25 cellular contexts compared by ENCODE assay signal in genomic region chr7:78386520-78386919, GRCh38.
"Had no signal": no experiment of that assay in that cellular context is flagged by ENCODE, and none has a peak within 500 bp of the region (broad histone marks: within the 10 kb centered on the region; RNA-seq: fewer than 3 reads in every experiment).

No MANE protein-coding gene starts in this region.

- H3K4me3 ChIP-seq: adrenal gland, body of pancreas, coronary artery, dorsolateral prefrontal cortex, gastroesophageal sphincter had no signal

- H3K4me1 ChIP-seq: adrenal gland, body of pancreas, foreskin keratinocyte, gastroesophageal sphincter had no signal

- DNase-seq: activated CD4-positive, alpha-beta memory T cell treated with anti-CD3 and anti-CD28 coated beads for 36 hours; activated CD4-positive, alpha-beta T cell treated with anti-CD3 and anti-CD28 coated beads for 36 hours; activated CD4-positive, alpha-beta T cell treated with anti-CD3 and anti-CD28 coated beads, Interleukin-2, amount 10 ng/mL, durations not matched to agents 24 days and 14 days; activated CD4-positive, CD25-positive, alpha-beta regulatory T cell; activated CD4-positive, CD25-positive, alpha-beta regulatory T cell treated with anti-CD3 and anti-CD28 coated beads, Interleukin-2, amount 50 U/mL, for 72 hours; activated CD8-positive, alpha-beta memory T cell treated with anti-CD3 and anti-CD28 coated beads, Interleukin-2, amount 10 ng/mL, durations not matched to agents 7 days and 5 days; activated CD8-positive, alpha-beta memory T cell treated with anti-CD3 and anti-CD28 coated beads, Interleukin-2, amount 50 U/mL, for 4 hours; activated CD8-positive, alpha-beta T cell treated with anti-CD3 and anti-CD28 coated beads, Interleukin-2, amount 10 ng/mL, durations not matched to agents 7 days and 5 days; activated effector memory CD4-positive, alpha-beta T cell treated with anti-CD3 and anti-CD28 coated beads, Interleukin-2, amount 50 U/mL, for 16 hours; activated naive CD4-positive, alpha-beta T cell treated with anti-CD3 and anti-CD28 coated beads for 36 hours; activated naive CD8-positive, alpha-beta T cell treated with anti-CD3 and anti-CD28 coated beads for 36 hours; activated naive CD8-positive, alpha-beta T cell treated with anti-CD3 and anti-CD28 coated beads, Interleukin-2, amount 50 U/mL, for 24 hours; activated T-cell treated with anti-CD3 and anti-CD28 coated beads, Interleukin-2, amount 50 U/mL, for 1 hour; activated T-cell treated with anti-CD3 and anti-CD28 coated beads, Interleukin-2, amount 50 U/mL, for 48 hours; adrenal gland; amygdala; aorta; body of pancreas; dorsolateral prefrontal cortex; effector memory CD4-positive, alpha-beta T cell; foreskin keratinocyte; T-helper 2 cell had no signal

- H3K27me3 ChIP-seq: adrenal gland, body of pancreas, dorsolateral prefrontal cortex, foreskin keratinocyte, gastroesophageal sphincter had no signal

- ATAC-seq: activated CD4-positive, alpha-beta T cell treated with anti-CD3 and anti-CD28 coated beads for 36 hours; activated CD8-positive, alpha-beta memory T cell treated with anti-CD3 and anti-CD28 coated beads, Interleukin-2, amount 10 ng/mL, durations not matched to agents 7 days and 5 days; activated CD8-positive, alpha-beta T cell treated with anti-CD3 and anti-CD28 coated beads, Interleukin-2, amount 10 ng/mL, durations not matched to agents 7 days and 5 days; activated naive CD8-positive, alpha-beta T cell treated with anti-CD3 and anti-CD28 coated beads, Interleukin-2, amount 50 U/mL, for 24 hours; body of pancreas; esophagus mucosa; foreskin keratinocyte; gastroesophageal sphincter had no signal

- H3K36me3 ChIP-seq: adrenal gland, gastroesophageal sphincter had no signal

- H3K9me3 ChIP-seq: adrenal gland, body of pancreas, gastroesophageal sphincter had no signal

- H3K27ac ChIP-seq: adrenal gland, body of pancreas, coronary artery, dorsolateral prefrontal cortex, foreskin keratinocyte, gastroesophageal sphincter had no signal
